ENCODE assay signal across 16 cellular contexts in the genomic region with DNA sequence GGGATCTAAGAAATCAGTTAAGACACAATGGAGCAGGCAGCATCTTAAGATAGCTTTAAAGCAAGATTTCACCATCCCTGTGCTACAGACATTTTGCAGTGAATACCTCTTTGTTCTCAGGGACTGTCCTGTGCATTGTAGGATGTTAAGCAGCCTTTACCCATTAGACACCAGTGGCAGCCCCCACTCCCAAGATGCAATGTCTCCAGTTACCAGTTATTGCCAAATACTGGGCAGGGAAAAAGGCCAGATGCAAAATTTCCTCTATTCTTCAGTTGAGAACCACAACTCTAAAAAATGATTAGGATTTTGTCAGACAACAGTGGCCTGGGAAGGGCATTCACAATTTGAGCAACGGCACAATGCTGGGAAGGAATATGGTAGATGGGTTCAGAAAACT. TPM values are rescaled to one million over a fixed set of nuclear protein-coding genes. Genes with fewer than 3 reads are reported as not detected.
DNase-seq lines count a peak whose midpoint lies in the region; ATAC-seq and TF ChIP-seq lines count a peak whose summit lies in the region.
"Had no signal": no experiment of that assay in that cellular context is flagged by ENCODE, and none has a peak within 500 bp of the region (broad histone marks: within the 10 kb centered on the region; RNA-seq: fewer than 3 reads in every experiment).

No MANE protein-coding gene starts in this region.

- no peak overlapping the region for H2AFZ ChIP-seq in mesenchymal stem cell (ENCODE audit: low read depth, low read length)

- WGBS in mesenchymal stem cell = 100% methylated on average over 1 of the region's 1 CpG
- WGBS in esophagus squamous epithelium, 2 donors = 84 to 87% methylated on average over 1 of the region's 1 CpG

- no peak overlapping the region for H2BK15ac ChIP-seq in mesenchymal stem cell (ENCODE audit: low read depth, poor library complexity, severe bottlenecking)

- DNase-seq in activated CD8-positive, alpha-beta T cell treated with anti-CD3 and anti-CD28 coated beads, Interleukin-2, amount 10 ng/mL, durations not matched to agents 7 days and 5 days = no peak
- no peak for DNase-seq in activated CD8-positive, alpha-beta T cell treated with anti-CD3 and anti-CD28 coated beads for 36 hours
- DNase-seq in HFFc6 (no peak), mesenchymal stem cell (peak; percentile 39), HK-2 (ENCODE audit: unreplicated experiment) (no peak), DMS53 treated with DMSO at 0.1 percent for 48 hours (lab: John Stamatoyannopoulos, UW; ENCODE audit: unreplicated experiment) (no peak), esophagus squamous epithelium (lab: John Stamatoyannopoulos, UW) (no peak)
- DNase-seq: activated naive CD4-positive, alpha-beta T cell treated with anti-CD3 and anti-CD28 coated beads for 36 hours; brain microvascular endothelial cell; dermis blood vessel endothelial cell; head of caudate nucleus; NCI-H146; NCI-H226; nephron progenitor cell; testis had no signal

- H3K27me3 ChIP-seq in mesenchymal stem cell (ENCODE audit: control insufficient read depth in 1 of 2, insufficient read depth in 1 of 2, low read length in 2 of 2) = no peaks in the 10 kb centered on the region
- H3K27me3 ChIP-seq in esophagus squamous epithelium = no peaks in the 10 kb centered on the region
- H3K27me3 ChIP-seq: brain microvascular endothelial cell, testis had no signal

- no peaks in the 10 kb centered on the region for H3K27me3 Mint-ChIP-seq in activated CD8-positive, alpha-beta T cell treated with anti-CD3 and anti-CD28 coated beads, Interleukin-2, amount 10 ng/mL, durations not matched to agents 7 days and 5 days (ENCODE audit: low read depth)
- no peaks in the 10 kb centered on the region for H3K27me3 Mint-ChIP-seq in activated CD8-positive, alpha-beta T cell treated with anti-CD3 and anti-CD28 coated beads for 36 hours
- H3K27me3 Mint-ChIP-seq in HFFc6 (ENCODE audit: insufficient read depth) = no peaks in the 10 kb centered on the region
- H3K27me3 Mint-ChIP-seq in activated T-helper 17 cell treated with anti-CD3 and anti-CD28 coated beads, Interleukin-2, amount 50 U/mL, for 72 hours = no peaks in the 10 kb centered on the region

- POLR2A ChIA-PET in activated CD8-positive, alpha-beta T cell treated with anti-CD3 and anti-CD28 coated beads, Interleukin-2, amount 10 ng/mL, durations not matched to agents 7 days and 5 days (lab: Charles Lee) = no interaction called here
- POLR2A ChIA-PET in activated CD8-positive, alpha-beta T cell treated with anti-CD3 and anti-CD28 coated beads for 36 hours (lab: Charles Lee) = interaction anchor here (1.6 kb wide), 1 partner anchor 20 kb away, joined by 3 read pairs; no protein-coding TSS in a partner anchor

- no peak overlapping the region for H2BK5ac ChIP-seq in mesenchymal stem cell (ENCODE audit: low read depth, low read length, poor library complexity, severe bottlenecking)

- H3K4ac ChIP-seq in mesenchymal stem cell (ENCODE audit: low read depth in 1 of 2, low read length in 2 of 2) = peak overlapping the region in 1 of 2 experiments; percentile 6

- H3K79me1 ChIP-seq in mesenchymal stem cell (replicated peaks; ENCODE audit: low read length, poor library complexity, severe bottlenecking) = no peaks in the 10 kb centered on the region

- no peak overlapping the region for H4K91ac ChIP-seq in mesenchymal stem cell (ENCODE audit: low read length)

- H3K14ac ChIP-seq in mesenchymal stem cell (ENCODE audit: low read length in 2 of 2) = no peak overlapping the region

- H3K9me3 ChIP-seq in mesenchymal stem cell (ENCODE audit: control insufficient read depth, low read length) (no peaks in the 10 kb centered on the region), esophagus squamous epithelium (no peaks in the 10 kb centered on the region)
- H3K9me3 ChIP-seq: testis had no signal

- H4K8ac ChIP-seq in mesenchymal stem cell (ENCODE audit: low read length) = no peak overlapping the region

- no peak overlapping the region for H2BK120ac ChIP-seq in mesenchymal stem cell (ENCODE audit: low read depth, low read length)

- no peak overlapping the region for H3K18ac ChIP-seq in mesenchymal stem cell (ENCODE audit: low read depth in 1 of 2, low read length in 2 of 2)

- peaks cover 2 to 31% of the 10 kb centered on the region in 2 experiments for H3K36me3 ChIP-seq in mesenchymal stem cell (ENCODE audit: control insufficient read depth in 1 of 2, insufficient read depth in 2 of 2, low read depth in 1 of 2, low read length in 2 of 2)
- peaks cover 0 to 32% (median 0%) of the 10 kb centered on the region in 3 donors for H3K36me3 ChIP-seq in esophagus squamous epithelium

- TF ChIP-seq POLR2A in esophagus squamous epithelium (IDR thresholded peaks at IDR 0.05) = no peak

- H3K4me1 ChIP-seq in mesenchymal stem cell (ENCODE audit: control insufficient read depth, insufficient read depth, low read depth, low read length) (no peaks in the 10 kb centered on the region), esophagus squamous epithelium (peaks cover 0 to 21% (median 1%) of the 10 kb centered on the region in 3 donors)

- H3K4me1 Mint-ChIP-seq in activated CD8-positive, alpha-beta T cell treated with anti-CD3 and anti-CD28 coated beads, Interleukin-2, amount 10 ng/mL, durations not matched to agents 7 days and 5 days (ENCODE audit: low read depth) = peaks cover 69% of the 10 kb centered on the region
- H3K4me1 Mint-ChIP-seq in activated CD8-positive, alpha-beta T cell treated with anti-CD3 and anti-CD28 coated beads for 36 hours (ENCODE audit: low read depth) = peaks cover 55% of the 10 kb centered on the region
- H3K4me1 Mint-ChIP-seq in HFFc6 (ENCODE audit: low read depth) = peaks cover 72% of the 10 kb centered on the region
- H3K4me1 Mint-ChIP-seq in activated T-helper 17 cell treated with anti-CD3 and anti-CD28 coated beads, Interleukin-2, amount 50 U/mL, for 72 hours = peaks cover 29% of the 10 kb centered on the region

- no peak overlapping the region for H2BK12ac ChIP-seq in mesenchymal stem cell (ENCODE audit: low read length in 2 of 2)

- no peak overlapping the region for H3K4me3 ChIP-seq in mesenchymal stem cell (ENCODE audit: insufficient read depth in 1 of 2, low read depth in 1 of 2, low read length in 2 of 2)
- no peak overlapping the region for H3K4me3 ChIP-seq in esophagus squamous epithelium
- H3K4me3 ChIP-seq: testis had no signal

- no peak overlapping the region for H3K23ac ChIP-seq in mesenchymal stem cell (ENCODE audit: low read length in 2 of 2)

- intact Hi-C loops in activated CD8-positive, alpha-beta T cell treated with anti-CD3 and anti-CD28 coated beads for 36 hours (cut with micrococcal nuclease) = no loop called here
- intact Hi-C loops in esophagus squamous epithelium (cut with DNase I) = no loop called here

- no peak overlapping the region for H3K4me2 ChIP-seq in mesenchymal stem cell (ENCODE audit: low read length, poor library complexity, severe bottlenecking)

- peaks cover 87% of the 10 kb centered on the region for H3K36me3 Mint-ChIP-seq in activated CD8-positive, alpha-beta T cell treated with anti-CD3 and anti-CD28 coated beads, Interleukin-2, amount 10 ng/mL, durations not matched to agents 7 days and 5 days (ENCODE audit: low read depth)
- H3K36me3 Mint-ChIP-seq in activated CD8-positive, alpha-beta T cell treated with anti-CD3 and anti-CD28 coated beads for 36 hours (ENCODE audit: low read depth) = peaks cover 88% of the 10 kb centered on the region
- H3K36me3 Mint-ChIP-seq in HFFc6 (ENCODE audit: low read depth) = peaks cover 20% of the 10 kb centered on the region
- peaks cover 97% of the 10 kb centered on the region for H3K36me3 Mint-ChIP-seq in activated T-helper 17 cell treated with anti-CD3 and anti-CD28 coated beads, Interleukin-2, amount 50 U/mL, for 72 hours (ENCODE audit: low read depth)

- no peak overlapping the region for H3K27ac ChIP-seq in mesenchymal stem cell (ENCODE audit: low read length, poor library complexity, severe bottlenecking)
- H3K27ac ChIP-seq in esophagus squamous epithelium = no peak overlapping the region
- H3K27ac ChIP-seq: brain microvascular endothelial cell, testis had no signal

- H3K9ac ChIP-seq in mesenchymal stem cell (ENCODE audit: low read length) = no peak overlapping the region

- no peaks in the 10 kb centered on the region for H3K9me3 Mint-ChIP-seq in activated CD8-positive, alpha-beta T cell treated with anti-CD3 and anti-CD28 coated beads, Interleukin-2, amount 10 ng/mL, durations not matched to agents 7 days and 5 days (ENCODE audit: insufficient read depth)
- no peaks in the 10 kb centered on the region for H3K9me3 Mint-ChIP-seq in activated CD8-positive, alpha-beta T cell treated with anti-CD3 and anti-CD28 coated beads for 36 hours
- H3K9me3 Mint-ChIP-seq in HFFc6 = no peaks in the 10 kb centered on the region
- no peaks in the 10 kb centered on the region for H3K9me3 Mint-ChIP-seq in activated T-helper 17 cell treated with anti-CD3 and anti-CD28 coated beads, Interleukin-2, amount 50 U/mL, for 72 hours
- H3K9me3 Mint-ChIP-seq: nephron progenitor cell had no signal

- peak overlapping the region; percentile 45 for H3K27ac Mint-ChIP-seq in activated CD8-positive, alpha-beta T cell treated with anti-CD3 and anti-CD28 coated beads, Interleukin-2, amount 10 ng/mL, durations not matched to agents 7 days and 5 days
- H3K27ac Mint-ChIP-seq in activated CD8-positive, alpha-beta T cell treated with anti-CD3 and anti-CD28 coated beads for 36 hours = no peak overlapping the region
- H3K27ac Mint-ChIP-seq in HFFc6 = peak overlapping the region; percentile 53; the same call in 1 of the 2 replicates
- H3K27ac Mint-ChIP-seq in activated T-helper 17 cell treated with anti-CD3 and anti-CD28 coated beads, Interleukin-2, amount 50 U/mL, for 72 hours = no peak overlapping the region
- H3K27ac Mint-ChIP-seq: activated naive CD4-positive, alpha-beta T cell treated with anti-CD3 and anti-CD28 coated beads for 36 hours; nephron progenitor cell had no signal

- TF ChIP-seq CTCF in activated CD8-positive, alpha-beta T cell treated with anti-CD3 and anti-CD28 coated beads for 36 hours (IDR thresholded peaks at IDR 0.05) = no peak
- no peak for TF ChIP-seq CTCF in HFFc6 (IDR thresholded peaks at IDR 0.05)
- no peak for TF ChIP-seq CTCF in esophagus squamous epithelium (IDR thresholded peaks at IDR 0.05)

- no peak overlapping the region for H2AK5ac ChIP-seq in mesenchymal stem cell (ENCODE audit: low read length, severe bottlenecking)

- CTCF ChIA-PET in activated CD8-positive, alpha-beta T cell treated with anti-CD3 and anti-CD28 coated beads, Interleukin-2, amount 10 ng/mL, durations not matched to agents 7 days and 5 days (lab: Charles Lee) = interaction anchor here (1.4 to 2.4 kb wide), 2 partner anchors 23 to 29 kb away, joined by 7 to 8 read pairs; no protein-coding TSS in a partner anchor
- CTCF ChIA-PET in activated CD8-positive, alpha-beta T cell treated with anti-CD3 and anti-CD28 coated beads for 36 hours (lab: Charles Lee) = interaction anchor here (0.6 to 1.2 kb wide), 2 partner anchors 29 to 209 kb away, joined by 3 to 5 read pairs; no protein-coding TSS in a partner anchor

- H3K4me3 Mint-ChIP-seq in activated CD8-positive, alpha-beta T cell treated with anti-CD3 and anti-CD28 coated beads, Interleukin-2, amount 10 ng/mL, durations not matched to agents 7 days and 5 days = peak overlapping the region; percentile 9
- H3K4me3 Mint-ChIP-seq in activated CD8-positive, alpha-beta T cell treated with anti-CD3 and anti-CD28 coated beads for 36 hours = no peak overlapping the region
- peak overlapping the region; percentile 34; the same call in 1 of the 2 replicates for H3K4me3 Mint-ChIP-seq in HFFc6
- peak overlapping the region; percentile 64 for H3K4me3 Mint-ChIP-seq in activated T-helper 17 cell treated with anti-CD3 and anti-CD28 coated beads, Interleukin-2, amount 50 U/mL, for 72 hours
- H3K4me3 Mint-ChIP-seq: activated naive CD4-positive, alpha-beta T cell treated with anti-CD3 and anti-CD28 coated beads for 36 hours; nephron progenitor cell had no signal

- no peak for ATAC-seq in activated CD8-positive, alpha-beta T cell treated with anti-CD3 and anti-CD28 coated beads, Interleukin-2, amount 10 ng/mL, durations not matched to agents 7 days and 5 days
- ATAC-seq in activated CD8-positive, alpha-beta T cell treated with anti-CD3 and anti-CD28 coated beads for 36 hours = no peak
- ATAC-seq in activated T-helper 17 cell treated with anti-CD3 and anti-CD28 coated beads, Interleukin-2, amount 50 U/mL, for 72 hours (replicated peaks) = no peak

RNA-seq across cellular contexts. Expression of a gene that starts 6.1 kb away (rescaled TPM):
- 10 to 100 TPM; 72.3 to 73.9 TPM for total RNA-seq in activated CD8-positive, alpha-beta T cell treated with anti-CD3 and anti-CD28 coated beads, Interleukin-2, amount 10 ng/mL, durations not matched to agents 7 days and 5 days
- total RNA-seq in activated CD8-positive, alpha-beta T cell treated with anti-CD3 and anti-CD28 coated beads for 36 hours = 10 to 100 TPM; 40.9 to 44.0 TPM
- total RNA-seq in HFFc6 (2021; fragmentation: NEBNext Ultra II Directional; extraction: Animal tissue kit (Norgen Biotek cat#: 25700)) = 10 to 100 TPM; 12.7 to 26.9 (median 23.7) TPM
- total RNA-seq in activated T-helper 17 cell treated with anti-CD3 and anti-CD28 coated beads, Interleukin-2, amount 50 U/mL, for 72 hours = 10 to 100 TPM; 39.7 to 41.4 TPM
- 5.9 TPM for polyA plus RNA-seq in mesenchymal stem cell (2013, experiment 1 of 2)
- 5.8 TPM for polyA plus RNA-seq in mesenchymal stem cell (2013, experiment 2 of 2)
- 1 to 10 TPM; 2.7 to 9.4 (median 7.3) TPM for total RNA-seq in esophagus squamous epithelium

RNA-seq across cellular contexts. Expression of a gene that starts 25.8 kb away (rescaled TPM):
- 10 to 100 TPM; 15.6 to 20.6 TPM for total RNA-seq in activated CD8-positive, alpha-beta T cell treated with anti-CD3 and anti-CD28 coated beads, Interleukin-2, amount 10 ng/mL, durations not matched to agents 7 days and 5 days
- 10 to 100 TPM; 15.7 to 17.5 TPM for total RNA-seq in activated CD8-positive, alpha-beta T cell treated with anti-CD3 and anti-CD28 coated beads for 36 hours
- 10 to 100 TPM; 25.1 to 33.4 (median 28.0) TPM for total RNA-seq in HFFc6 (2021; fragmentation: NEBNext Ultra II Directional; extraction: Animal tissue kit (Norgen Biotek cat#: 25700))
- 10 to 100 TPM; 15.4 to 22.4 TPM for total RNA-seq in activated T-helper 17 cell treated with anti-CD3 and anti-CD28 coated beads, Interleukin-2, amount 50 U/mL, for 72 hours
- 24.7 TPM for polyA plus RNA-seq in mesenchymal stem cell (2013, experiment 1 of 2)
- 25.1 TPM for polyA plus RNA-seq in mesenchymal stem cell (2013, experiment 2 of 2)
- 10 to 100 TPM in 3 of 4 donors, 1 to 10 TPM in 1; 7.3 to 16.2 (median 14.4) TPM for total RNA-seq in esophagus squamous epithelium

Comparison
In these comparisons a context has a peak if more than half of its experiments do, and no peak if none do; other contexts are left out.
1. H3K27ac Mint-ChIP-seq: peak in activated CD8-positive, alpha-beta T cell treated with anti-CD3 and anti-CD28 coated beads, Interleukin-2, amount 10 ng/mL, durations not matched to agents 7 days and 5 days (single experiment) and HFFc6 (single experiment); none in activated CD8-positive, alpha-beta T cell treated with anti-CD3 and anti-CD28 coated beads for 36 hours (single experiment) and activated T-helper 17 cell treated with anti-CD3 and anti-CD28 coated beads, Interleukin-2, amount 50 U/mL, for 72 hours (single experiment).